Comparison of ENCODE assay signal across 1 cellular context in the genomic region with DNA sequence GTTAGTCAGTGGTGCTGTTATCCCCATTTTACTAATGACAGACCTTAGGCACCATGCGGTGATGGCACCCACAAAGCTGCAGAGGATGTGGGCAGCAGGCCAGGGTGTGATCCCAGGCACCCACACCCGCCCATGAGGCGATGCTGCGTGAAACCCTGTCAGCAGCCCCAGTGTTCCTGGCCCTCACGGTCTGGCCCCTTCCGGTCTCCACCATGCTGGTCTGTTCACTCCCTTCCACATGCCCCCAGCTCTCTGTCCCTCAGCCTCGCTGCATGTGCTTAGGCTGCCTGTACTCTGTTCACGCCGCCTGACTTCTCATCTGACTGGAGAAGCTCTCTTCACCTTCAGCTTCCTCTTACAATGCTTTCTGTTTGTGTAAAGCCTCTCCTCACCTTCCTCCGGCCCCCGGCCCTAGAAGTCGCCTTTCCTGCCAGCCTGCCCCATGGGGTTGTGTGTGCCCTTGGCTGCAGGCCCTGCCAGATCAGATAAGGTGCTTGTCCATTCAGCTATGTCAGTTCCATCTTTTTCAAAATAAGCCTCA.
TF ChIP-seq lines count a peak whose summit lies in the region.

No MANE protein-coding gene starts in this region.

TF ChIP-seq in GM23338, 12 proteins besides CTCF, POLR2A, EP300 and RAD21 (continued from another document):
- TF ChIP-seq, protein P1, sequence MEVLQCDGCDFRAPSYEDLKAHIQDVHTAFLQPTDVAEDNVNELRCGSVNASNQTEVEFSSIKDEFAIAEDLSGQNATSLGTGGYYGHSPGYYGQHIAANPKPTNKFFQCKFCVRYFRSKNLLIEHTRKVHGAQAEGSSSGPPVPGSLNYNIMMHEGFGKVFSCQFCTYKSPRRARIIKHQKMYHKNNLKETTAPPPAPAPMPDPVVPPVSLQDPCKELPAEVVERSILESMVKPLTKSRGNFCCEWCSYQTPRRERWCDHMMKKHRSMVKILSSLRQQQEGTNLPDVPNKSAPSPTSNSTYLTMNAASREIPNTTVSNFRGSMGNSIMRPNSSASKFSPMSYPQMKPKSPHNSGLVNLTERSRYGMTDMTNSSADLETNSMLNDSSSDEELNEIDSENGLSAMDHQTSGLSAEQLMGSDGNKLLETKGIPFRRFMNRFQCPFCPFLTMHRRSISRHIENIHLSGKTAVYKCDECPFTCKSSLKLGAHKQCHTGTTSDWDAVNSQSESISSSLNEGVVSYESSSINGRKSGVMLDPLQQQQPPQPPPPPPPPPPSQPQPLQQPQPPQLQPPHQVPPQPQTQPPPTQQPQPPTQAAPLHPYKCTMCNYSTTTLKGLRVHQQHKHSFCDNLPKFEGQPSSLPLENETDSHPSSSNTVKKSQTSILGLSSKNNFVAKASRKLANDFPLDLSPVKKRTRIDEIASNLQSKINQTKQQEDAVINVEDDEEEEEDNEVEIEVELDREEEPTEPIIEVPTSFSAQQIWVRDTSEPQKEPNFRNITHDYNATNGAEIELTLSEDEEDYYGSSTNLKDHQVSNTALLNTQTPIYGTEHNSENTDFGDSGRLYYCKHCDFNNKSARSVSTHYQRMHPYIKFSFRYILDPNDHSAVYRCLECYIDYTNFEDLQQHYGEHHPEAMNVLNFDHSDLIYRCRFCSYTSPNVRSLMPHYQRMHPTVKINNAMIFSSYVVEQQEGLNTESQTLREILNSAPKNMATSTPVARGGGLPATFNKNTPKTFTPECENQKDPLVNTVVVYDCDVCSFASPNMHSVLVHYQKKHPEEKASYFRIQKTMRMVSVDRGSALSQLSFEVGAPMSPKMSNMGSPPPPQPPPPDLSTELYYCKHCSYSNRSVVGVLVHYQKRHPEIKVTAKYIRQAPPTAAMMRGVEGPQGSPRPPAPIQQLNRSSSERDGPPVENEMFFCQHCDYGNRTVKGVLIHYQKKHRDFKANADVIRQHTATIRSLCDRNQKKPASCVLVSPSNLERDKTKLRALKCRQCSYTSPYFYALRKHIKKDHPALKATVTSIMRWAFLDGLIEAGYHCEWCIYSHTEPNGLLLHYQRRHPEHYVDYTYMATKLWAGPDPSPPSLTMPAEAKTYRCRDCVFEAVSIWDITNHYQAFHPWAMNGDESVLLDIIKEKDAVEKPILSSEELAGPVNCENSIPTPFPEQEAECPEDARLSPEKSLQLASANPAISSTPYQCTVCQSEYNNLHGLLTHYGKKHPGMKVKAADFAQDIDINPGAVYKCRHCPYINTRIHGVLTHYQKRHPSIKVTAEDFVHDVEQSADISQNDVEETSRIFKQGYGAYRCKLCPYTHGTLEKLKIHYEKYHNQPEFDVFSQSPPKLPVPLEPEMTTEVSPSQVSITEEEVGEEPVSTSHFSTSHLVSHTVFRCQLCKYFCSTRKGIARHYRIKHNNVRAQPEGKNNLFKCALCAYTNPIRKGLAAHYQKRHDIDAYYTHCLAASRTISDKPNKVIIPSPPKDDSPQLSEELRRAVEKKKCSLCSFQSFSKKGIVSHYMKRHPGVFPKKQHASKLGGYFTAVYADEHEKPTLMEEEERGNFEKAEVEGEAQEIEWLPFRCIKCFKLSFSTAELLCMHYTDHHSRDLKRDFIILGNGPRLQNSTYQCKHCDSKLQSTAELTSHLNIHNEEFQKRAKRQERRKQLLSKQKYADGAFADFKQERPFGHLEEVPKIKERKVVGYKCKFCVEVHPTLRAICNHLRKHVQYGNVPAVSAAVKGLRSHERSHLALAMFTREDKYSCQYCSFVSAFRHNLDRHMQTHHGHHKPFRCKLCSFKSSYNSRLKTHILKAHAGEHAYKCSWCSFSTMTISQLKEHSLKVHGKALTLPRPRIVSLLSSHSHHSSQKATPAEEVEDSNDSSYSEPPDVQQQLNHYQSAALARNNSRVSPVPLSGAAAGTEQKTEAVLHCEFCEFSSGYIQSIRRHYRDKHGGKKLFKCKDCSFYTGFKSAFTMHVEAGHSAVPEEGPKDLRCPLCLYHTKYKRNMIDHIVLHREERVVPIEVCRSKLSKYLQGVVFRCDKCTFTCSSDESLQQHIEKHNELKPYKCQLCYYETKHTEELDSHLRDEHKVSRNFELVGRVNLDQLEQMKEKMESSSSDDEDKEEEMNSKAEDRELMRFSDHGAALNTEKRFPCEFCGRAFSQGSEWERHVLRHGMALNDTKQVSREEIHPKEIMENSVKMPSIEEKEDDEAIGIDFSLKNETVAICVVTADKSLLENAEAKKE (CRISPR knock-in tag; IDR thresholded peaks at IDR 0.05), result no peak
- TF ChIP-seq, protein P2, sequence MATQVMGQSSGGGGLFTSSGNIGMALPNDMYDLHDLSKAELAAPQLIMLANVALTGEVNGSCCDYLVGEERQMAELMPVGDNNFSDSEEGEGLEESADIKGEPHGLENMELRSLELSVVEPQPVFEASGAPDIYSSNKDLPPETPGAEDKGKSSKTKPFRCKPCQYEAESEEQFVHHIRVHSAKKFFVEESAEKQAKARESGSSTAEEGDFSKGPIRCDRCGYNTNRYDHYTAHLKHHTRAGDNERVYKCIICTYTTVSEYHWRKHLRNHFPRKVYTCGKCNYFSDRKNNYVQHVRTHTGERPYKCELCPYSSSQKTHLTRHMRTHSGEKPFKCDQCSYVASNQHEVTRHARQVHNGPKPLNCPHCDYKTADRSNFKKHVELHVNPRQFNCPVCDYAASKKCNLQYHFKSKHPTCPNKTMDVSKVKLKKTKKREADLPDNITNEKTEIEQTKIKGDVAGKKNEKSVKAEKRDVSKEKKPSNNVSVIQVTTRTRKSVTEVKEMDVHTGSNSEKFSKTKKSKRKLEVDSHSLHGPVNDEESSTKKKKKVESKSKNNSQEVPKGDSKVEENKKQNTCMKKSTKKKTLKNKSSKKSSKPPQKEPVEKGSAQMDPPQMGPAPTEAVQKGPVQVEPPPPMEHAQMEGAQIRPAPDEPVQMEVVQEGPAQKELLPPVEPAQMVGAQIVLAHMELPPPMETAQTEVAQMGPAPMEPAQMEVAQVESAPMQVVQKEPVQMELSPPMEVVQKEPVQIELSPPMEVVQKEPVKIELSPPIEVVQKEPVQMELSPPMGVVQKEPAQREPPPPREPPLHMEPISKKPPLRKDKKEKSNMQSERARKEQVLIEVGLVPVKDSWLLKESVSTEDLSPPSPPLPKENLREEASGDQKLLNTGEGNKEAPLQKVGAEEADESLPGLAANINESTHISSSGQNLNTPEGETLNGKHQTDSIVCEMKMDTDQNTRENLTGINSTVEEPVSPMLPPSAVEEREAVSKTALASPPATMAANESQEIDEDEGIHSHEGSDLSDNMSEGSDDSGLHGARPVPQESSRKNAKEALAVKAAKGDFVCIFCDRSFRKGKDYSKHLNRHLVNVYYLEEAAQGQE (IDR thresholded peaks at IDR 0.05; ENCODE audit: unreplicated experiment), result no peak
